9 cellular contexts compared by ENCODE assay signal in the genomic region with DNA sequence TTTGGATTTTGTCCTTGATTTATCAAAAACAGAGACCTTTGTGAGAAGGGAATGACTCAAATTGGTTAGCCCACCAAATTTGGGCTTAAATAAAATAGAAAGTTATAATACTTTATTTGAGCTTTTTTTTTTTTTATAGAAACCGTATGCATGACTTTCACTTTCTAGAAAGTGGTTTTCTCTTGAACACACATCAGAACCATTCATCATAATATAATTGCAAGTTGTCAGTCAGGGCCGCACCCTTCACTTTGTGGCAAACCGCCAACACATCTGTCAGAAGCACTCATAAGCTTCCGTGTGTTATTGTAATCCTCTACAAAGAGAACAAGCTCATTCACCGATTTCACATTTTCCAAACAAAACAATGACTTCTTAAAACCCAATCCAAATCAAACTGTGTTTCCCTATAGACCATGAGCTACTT.
DNase-seq lines count a peak whose midpoint lies in the region; ATAC-seq and TF ChIP-seq lines count a peak whose summit lies in the region.
"Had no signal": no experiment of that assay in that cellular context is flagged by ENCODE, and none has a peak within 500 bp of the region (broad histone marks: within the 10 kb centered on the region; RNA-seq: fewer than 3 reads in every experiment).

No MANE protein-coding gene starts in this region.

- no peaks in the 10 kb centered on the region for H3K4me1 Mint-ChIP-seq in activated CD8-positive, alpha-beta T cell treated with anti-CD3 and anti-CD28 coated beads for 36 hours (ENCODE audit: low read depth)
- no peaks in the 10 kb centered on the region for H3K4me1 Mint-ChIP-seq in CD8-positive, alpha-beta T cell (ENCODE audit: low read depth)
- H3K4me1 Mint-ChIP-seq: nephron had no signal

- CTCF ChIA-PET in activated CD8-positive, alpha-beta T cell treated with anti-CD3 and anti-CD28 coated beads for 36 hours (lab: Charles Lee) = no interaction called here
- CTCF ChIA-PET in CD8-positive, alpha-beta T cell (lab: Charles Lee) = no interaction called here

- no peak overlapping the region for H3K4me3 Mint-ChIP-seq in activated CD8-positive, alpha-beta T cell treated with anti-CD3 and anti-CD28 coated beads for 36 hours
- no peak overlapping the region for H3K4me3 Mint-ChIP-seq in CD8-positive, alpha-beta T cell
- H3K4me3 Mint-ChIP-seq: nephron had no signal

- H3K9me3 ChIP-seq in lower lobe of right lung = no peaks in the 10 kb centered on the region
- H3K9me3 ChIP-seq in CD8-positive, alpha-beta T cell (ENCODE audit: low read length) = no peaks in the 10 kb centered on the region

- no peaks in the 10 kb centered on the region for H3K27me3 ChIP-seq in lower lobe of right lung (ENCODE audit: low read depth)
- H3K27me3 ChIP-seq in CD8-positive, alpha-beta T cell (ENCODE audit: insufficient read depth, low read length) = no peaks in the 10 kb centered on the region

- H3K36me3 ChIP-seq in lower lobe of right lung = no peaks in the 10 kb centered on the region
- H3K36me3 ChIP-seq in CD8-positive, alpha-beta T cell (ENCODE audit: insufficient read depth, low read length) = no peaks in the 10 kb centered on the region

- no peaks in the 10 kb centered on the region for H3K27me3 Mint-ChIP-seq in activated CD8-positive, alpha-beta T cell treated with anti-CD3 and anti-CD28 coated beads for 36 hours
- H3K27me3 Mint-ChIP-seq in CD8-positive, alpha-beta T cell (ENCODE audit: low read depth) = no peaks in the 10 kb centered on the region

- TF ChIP-seq CTCF in activated CD8-positive, alpha-beta T cell treated with anti-CD3 and anti-CD28 coated beads for 36 hours (IDR thresholded peaks at IDR 0.05) = no peak
- TF ChIP-seq CTCF in lower lobe of right lung (IDR thresholded peaks at IDR 0.05) = no peak
- TF ChIP-seq CTCF in CD8-positive, alpha-beta T cell (IDR thresholded peaks at IDR 0.05) = no peak

- no peaks in the 10 kb centered on the region for H3K9me3 Mint-ChIP-seq in activated CD8-positive, alpha-beta T cell treated with anti-CD3 and anti-CD28 coated beads for 36 hours
- peaks cover 4% of the 10 kb centered on the region for H3K9me3 Mint-ChIP-seq in CD8-positive, alpha-beta T cell
- H3K9me3 Mint-ChIP-seq: nephron had no signal

- ATAC-seq in activated CD8-positive, alpha-beta T cell treated with anti-CD3 and anti-CD28 coated beads for 36 hours = no peak
- ATAC-seq in lower lobe of right lung = no peak
- no peak for ATAC-seq in CD8-positive, alpha-beta T cell

- H3K36me3 Mint-ChIP-seq in activated CD8-positive, alpha-beta T cell treated with anti-CD3 and anti-CD28 coated beads for 36 hours (ENCODE audit: low read depth) = no peaks in the 10 kb centered on the region
- no peaks in the 10 kb centered on the region for H3K36me3 Mint-ChIP-seq in CD8-positive, alpha-beta T cell

- intact Hi-C loops in activated CD8-positive, alpha-beta T cell treated with anti-CD3 and anti-CD28 coated beads for 36 hours (cut with micrococcal nuclease) = no loop called here
- intact Hi-C loops in lower lobe of right lung (cut with DNase I) = no loop called here
- intact Hi-C loops in CD8-positive, alpha-beta T cell (cut with DNase I, micrococcal nuclease) = no loop called here

- H3K4me3 ChIP-seq in lower lobe of right lung = no peak overlapping the region
- H3K4me3 ChIP-seq in CD8-positive, alpha-beta T cell (ENCODE audit: low read depth, low read length) = no peak overlapping the region

- H3K27ac ChIP-seq in lower lobe of right lung = no peak overlapping the region
- no peak overlapping the region for H3K27ac ChIP-seq in CD8-positive, alpha-beta T cell (ENCODE audit: low read depth, low read length)

- POLR2A ChIA-PET in activated CD8-positive, alpha-beta T cell treated with anti-CD3 and anti-CD28 coated beads for 36 hours (lab: Charles Lee) = no interaction called here
- POLR2A ChIA-PET in CD8-positive, alpha-beta T cell (lab: Charles Lee) = no interaction called here

- H3K27ac Mint-ChIP-seq in activated CD8-positive, alpha-beta T cell treated with anti-CD3 and anti-CD28 coated beads for 36 hours = no peak overlapping the region
- no peak overlapping the region for H3K27ac Mint-ChIP-seq in CD8-positive, alpha-beta T cell
- H3K27ac Mint-ChIP-seq: nephron had no signal

- H3K4me1 ChIP-seq in lower lobe of right lung = no peaks in the 10 kb centered on the region
- no peaks in the 10 kb centered on the region for H3K4me1 ChIP-seq in CD8-positive, alpha-beta T cell (ENCODE audit: insufficient read depth, low read length)

- DNase-seq in HPDE6-E6E7 (ENCODE audit: extremely low spot score) (peak; percentile 11), NCI-H146 treated with DMSO at 0.1 percent for 48 hours (lab: John Stamatoyannopoulos, UW; ENCODE audit: unreplicated experiment) (peak; percentile 10), lower lobe of right lung (peak; percentile 43), cerebellar cortex (ENCODE audit: low spot score) (no peak), T-helper 9 cell (no peak), occipital lobe (lab: John Stamatoyannopoulos, UW) (no peak)
- DNase-seq in activated CD8-positive, alpha-beta T cell treated with anti-CD3 and anti-CD28 coated beads for 36 hours = peak; percentile 48
- no peak for DNase-seq in CD8-positive, alpha-beta T cell

Comparison
In these comparisons a context has a peak if more than half of its experiments do, and no peak if none do; other contexts are left out.
1. DNase-seq: peak in HPDE6-E6E7 (single experiment), NCI-H146 treated with DMSO at 0.1 percent for 48 hours (single experiment), activated CD8-positive, alpha-beta T cell treated with anti-CD3 and anti-CD28 coated beads for 36 hours (single experiment) and lower lobe of right lung (single experiment); none in cerebellar cortex (single experiment), T-helper 9 cell (single experiment), occipital lobe (single experiment) and CD8-positive, alpha-beta T cell (0 of 7).